10 cellular contexts compared by ENCODE assay signal in the genomic region with DNA sequence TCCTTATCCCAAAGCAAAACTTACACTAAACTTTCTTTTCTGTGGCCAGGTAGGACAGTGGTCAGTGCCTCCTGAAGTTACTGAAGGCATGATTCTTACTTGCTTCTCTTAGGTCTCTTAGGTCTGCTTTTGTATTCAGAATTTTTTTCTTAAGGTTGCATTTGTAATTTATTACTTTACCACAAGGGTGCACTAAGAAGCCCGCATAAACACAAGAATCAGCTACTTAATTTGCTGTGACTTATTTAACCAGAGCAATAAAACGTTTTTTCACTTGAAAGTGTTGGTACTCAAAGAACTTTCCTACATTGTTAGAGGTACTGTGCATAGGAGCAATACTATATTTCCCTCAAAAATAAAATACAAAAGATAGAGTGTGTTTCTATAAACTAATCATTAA.
DNase-seq lines count a peak whose midpoint lies in the region; ATAC-seq, FAIRE-seq and TF ChIP-seq lines count a peak whose summit lies in the region.
"Had no signal": no experiment of that assay in that cellular context is flagged by ENCODE, and none has a peak within 500 bp of the region (broad histone marks: within the 10 kb centered on the region; RNA-seq: fewer than 3 reads in every experiment).

No MANE protein-coding gene starts in this region.

- H3K36me3 Mint-ChIP-seq in endodermal cell (ENCODE audit: low read depth) (no peaks in the 10 kb centered on the region), natural killer cell (no peaks in the 10 kb centered on the region)

- H3K4me3 Mint-ChIP-seq in endodermal cell = no peak overlapping the region
- H3K4me3 Mint-ChIP-seq in natural killer cell = no peak overlapping the region

- TF ChIP-seq CTCF in endodermal cell (conservative IDR thresholded peaks at IDR 0.05) (peak; percentile 75), retinal pigment epithelial cell (conservative IDR thresholded peaks at IDR 0.05; ENCODE audit: low read depth, low read length) (peak; percentile 59), natural killer cell (IDR thresholded peaks at IDR 0.05) (no peak)

- FAIRE-seq in GM19239 (lab: Jason Lieb, UNC) = no peak

- H3K9me3 Mint-ChIP-seq in endodermal cell = no peaks in the 10 kb centered on the region
- no peaks in the 10 kb centered on the region for H3K9me3 Mint-ChIP-seq in natural killer cell

- H3K4me3 ChIP-seq in endodermal cell (ENCODE audit: low read length) (no peak overlapping the region), retinal pigment epithelial cell (ENCODE audit: low read length) (no peak overlapping the region)
- H3K4me3 ChIP-seq: BLaER1 had no signal

- no peak overlapping the region for H3K27ac ChIP-seq in endodermal cell (ENCODE audit: low read depth, low read length)
- H3K27ac ChIP-seq: BLaER1 had no signal

- DNase-seq in DMS153 treated with DMSO at 0.1 percent for 48 hours (lab: John Stamatoyannopoulos, UW; ENCODE audit: unreplicated experiment) = peak; percentile 2
- no peak for DNase-seq in DMS153 (lab: John Stamatoyannopoulos, UW)
- peak; percentile 5 for DNase-seq in NCI-H1417 treated with DMSO at 0.1 percent for 48 hours (lab: John Stamatoyannopoulos, UW)
- no peak for DNase-seq in endodermal cell
- no peak for DNase-seq in retinal pigment epithelial cell (ENCODE audit: low read depth)
- no peak for DNase-seq in NCI-H2107 (lab: John Stamatoyannopoulos, UW)
- DNase-seq in GM19239 (ENCODE audit: insufficient read length, low spot score) = no peak
- no peak for DNase-seq in natural killer cell
- DNase-seq: left cardiac atrium had no signal

- H3K27me3 Mint-ChIP-seq in endodermal cell (ENCODE audit: insufficient read depth) = no peaks in the 10 kb centered on the region
- no peaks in the 10 kb centered on the region for H3K27me3 Mint-ChIP-seq in natural killer cell (ENCODE audit: low read depth in 2 of 2)

- intact Hi-C loops in natural killer cell (cut with micrococcal nuclease) = loop anchor here (5.0 kb wide), 1 partner anchor 560 kb away; no protein-coding TSS in a partner anchor

- no peak overlapping the region for H3K9ac ChIP-seq in endodermal cell (ENCODE audit: extremely low read depth, low read length, poor library complexity, severe bottlenecking)
- H3K9ac ChIP-seq: BLaER1 had no signal

- H3K9me3 ChIP-seq in endodermal cell (ENCODE audit: control insufficient read depth, low read length) = no peaks in the 10 kb centered on the region
- H3K9me3 ChIP-seq: BLaER1 had no signal

- H3K27me3 ChIP-seq in endodermal cell (ENCODE audit: control insufficient read depth, insufficient read depth, low read length, poor library complexity, severe bottlenecking) = no peaks in the 10 kb centered on the region
- H3K27me3 ChIP-seq: BLaER1 had no signal

- no peaks in the 10 kb centered on the region for H3K36me3 ChIP-seq in endodermal cell (ENCODE audit: control insufficient read depth, insufficient read depth, low read length)
- H3K36me3 ChIP-seq: BLaER1 had no signal

- 17 to 20% methylated on average over 1 to 2 of the region's 2 CpGs for WGBS in endodermal cell (ENCODE audit: insufficient coverage in 1 of 2, insufficient read length in 1 of 2), 2 experiments

- H3K4me1 Mint-ChIP-seq in endodermal cell (peaks cover 2% of the 10 kb centered on the region), natural killer cell (no peaks in the 10 kb centered on the region)

- no peaks in the 10 kb centered on the region for H3K4me1 ChIP-seq in endodermal cell (ENCODE audit: control insufficient read depth, insufficient read depth, low read length)
- H3K4me1 ChIP-seq: BLaER1 had no signal

- no peak overlapping the region for H3K27ac Mint-ChIP-seq in endodermal cell
- no peak overlapping the region for H3K27ac Mint-ChIP-seq in natural killer cell

- no peak for ATAC-seq in natural killer cell
- ATAC-seq: left cardiac atrium had no signal

Comparison
In these comparisons a context has a peak if more than half of its experiments do, and no peak if none do; other contexts are left out.
1. DNase-seq: peak in DMS153 treated with DMSO at 0.1 percent for 48 hours (single experiment) and NCI-H1417 treated with DMSO at 0.1 percent for 48 hours (single experiment); none in DMS153 (single experiment), endodermal cell (single experiment), retinal pigment epithelial cell (single experiment), NCI-H2107 (single experiment), GM19239 (single experiment) and natural killer cell (single experiment).